2 cellular contexts compared by ENCODE assay signal in genomic region chr4:94939791-94940530, GRCh38.
TF ChIP-seq lines count a peak whose summit lies in the region.

No MANE protein-coding gene starts in this region.

TF ChIP-seq in A549, 52 proteins besides CTCF, POLR2A, EP300 and RAD21:
- TF ChIP-seq MAX (IDR thresholded peaks at IDR 0.05) (no peak), ESRRA (IDR thresholded peaks at IDR 0.05; ENCODE audit: borderline replicate concordance, low read length) (no peak), RCOR1 (IDR thresholded peaks at IDR 0.05; ENCODE audit: low read depth, low read length) (no peak), RARB (CRISPR knock-in tag; IDR thresholded peaks at IDR 0.05) (no peak), NFE2L2 (conservative IDR thresholded peaks at IDR 0.05; ENCODE audit: low read length) (no peak), HOXA7 (CRISPR knock-in tag; IDR thresholded peaks at IDR 0.05) (no peak)

TF ChIP-seq in HEK293, 187 proteins besides CTCF, POLR2A, EP300 and RAD21:
- TF ChIP-seq ZNF704 (tag by site-specific recombination; IDR thresholded peaks at IDR 0.05) = no peak
- peak; percentile 25; the same call in 1 of the 2 replicates for TF ChIP-seq ZNF843 (tag by site-specific recombination; IDR thresholded peaks at IDR 0.05)
- peak; percentile 86 for TF ChIP-seq ZNF664 (tag by site-specific recombination; IDR thresholded peaks at IDR 0.05)
- TF ChIP-seq WT1 (tag by site-specific recombination; IDR thresholded peaks at IDR 0.05) = peak; percentile 79
- 0 out of 2 replicates have a peak, but pooled peaks have one; percentile 23 for TF ChIP-seq ZEB2 (tag by site-specific recombination; IDR thresholded peaks at IDR 0.05)
- 0 out of 2 replicates have a peak, but pooled peaks have one; percentile 13 for TF ChIP-seq MZF1 (tag by site-specific recombination; IDR thresholded peaks at IDR 0.05; ENCODE audit: borderline replicate concordance)
- TF ChIP-seq FEZF1 (tag by site-specific recombination; IDR thresholded peaks at IDR 0.05) = peak; percentile 29; the same call in 1 of the 2 replicates
- TF ChIP-seq ZSCAN5A (tag by site-specific recombination; IDR thresholded peaks at IDR 0.05) = no peak
- TF ChIP-seq ZNF518A (tag by site-specific recombination; conservative IDR thresholded peaks at IDR 0.05; ENCODE audit: low read depth) = no peak
- TF ChIP-seq PRDM6 (tag by site-specific recombination; IDR thresholded peaks at IDR 0.05) = peak; percentile 65; the same call in 1 of the 2 replicates
